19 cellular contexts compared by ENCODE assay signal in genomic region chr14:96722751-96723150, GRCh38.
DNase-seq lines count a peak whose midpoint lies in the region; ATAC-seq, FAIRE-seq and TF ChIP-seq lines count a peak whose summit lies in the region.
"Had no signal": no experiment of that assay in that cellular context is flagged by ENCODE, and none has a peak within 500 bp of the region (broad histone marks: within the 10 kb centered on the region; RNA-seq: fewer than 3 reads in every experiment).

No MANE protein-coding gene starts in this region.

- H2AFZ ChIP-seq in neural progenitor cell (replicated peaks) (no peak overlapping the region), H9 (ENCODE audit: low read length) (no peak overlapping the region)
- H2AFZ ChIP-seq: GM23248 had no signal

- H3K14ac ChIP-seq in H9 (ENCODE audit: insufficient read depth, low read length): no peak overlapping the region

- H3K4me3 Mint-ChIP-seq in neural progenitor cell (no peak overlapping the region), H9 (no peak overlapping the region)
- no peak overlapping the region for H3K4me3 Mint-ChIP-seq in stimulated activated effector memory CD8-positive, alpha-beta T cell treated with anti-CD3 and anti-CD28 coated beads, Interleukin-12 subunit alpha, Interleukin-12 subunit beta, amount 100 ng/mL, for 72 hours
- H3K4me3 Mint-ChIP-seq: B cell; CD8-positive, alpha-beta memory T cell; IgD-negative memory B cell had no signal

- no peak for TF ChIP-seq CTCF in RWPE2 (IDR thresholded peaks at IDR 0.05; ENCODE audit: poor library complexity, severe bottlenecking)
- no peak for TF ChIP-seq CTCF in neural progenitor cell (IDR thresholded peaks at IDR 0.05)
- no peak for TF ChIP-seq CTCF in sigmoid colon (IDR thresholded peaks at IDR 0.05)
- no peak for TF ChIP-seq CTCF in H9 (conservative IDR thresholded peaks at IDR 0.05)

- no peak overlapping the region for H3T11ph ChIP-seq in H9 (ENCODE audit: low read length)

- no peak overlapping the region for H2AK5ac ChIP-seq in H9 (ENCODE audit: insufficient read length, low read length)

- no peak for TF ChIP-seq EP300 in sigmoid colon (IDR thresholded peaks at IDR 0.05)

- H3K18ac ChIP-seq in H9 (ENCODE audit: insufficient read length, low read depth, low read length): no peak overlapping the region

- intact Hi-C loops in sigmoid colon (cut with DNase I): no loop called here

- H4K20me1 ChIP-seq in neural progenitor cell (ENCODE audit: low read depth): no peaks in the 10 kb centered on the region
- no peaks in the 10 kb centered on the region for H4K20me1 ChIP-seq in H9 (ENCODE audit: control insufficient read depth, insufficient read depth, insufficient read length)
- H4K20me1 ChIP-seq: BLaER1 treated with 17β-estradiol and CSF1 and Interleukin-3, amounts not matched to agents 10 nM and 100 nM had no signal

- no peaks in the 10 kb centered on the region for H3K4me1 ChIP-seq in RWPE2 (ENCODE audit: insufficient read depth, poor library complexity, severe bottlenecking)
- H3K4me1 ChIP-seq in neural progenitor cell: no peaks in the 10 kb centered on the region
- no peaks in the 10 kb centered on the region for H3K4me1 ChIP-seq in sigmoid colon
- no peaks in the 10 kb centered on the region for H3K4me1 ChIP-seq in H9 (ENCODE audit: insufficient read depth, low read length)
- H3K4me1 ChIP-seq: Caco-2 had no signal

- no peak for FAIRE-seq in urothelium cell line (lab: Jason Lieb, UNC)
- FAIRE-seq: D721Med, GM12892, GM18507, HepG2 had no signal

- no peak overlapping the region for H4K8ac ChIP-seq in H9 (replicated peaks; ENCODE audit: insufficient read length, low read depth, low read length)

- no peaks in the 10 kb centered on the region for H3K79me1 ChIP-seq in H9 (ENCODE audit: insufficient read depth, low read depth, low read length, poor library complexity, severe bottlenecking)

- H3K27me3 ChIP-seq in RWPE2 (ENCODE audit: insufficient read depth, poor library complexity, severe bottlenecking): peaks cover 5% of the 10 kb centered on the region
- no peaks in the 10 kb centered on the region for H3K27me3 ChIP-seq in neural progenitor cell
- no peaks in the 10 kb centered on the region for H3K27me3 ChIP-seq in sigmoid colon
- H3K27me3 ChIP-seq in H9 (ENCODE audit: insufficient read depth, low read length): no peaks in the 10 kb centered on the region
- H3K27me3 ChIP-seq: BLaER1 treated with 17β-estradiol and CSF1 and Interleukin-3, amounts not matched to agents 10 nM and 100 nM had no signal

- 69 to 71% methylated on average over 7 of the region's 7 CpGs for WGBS in sigmoid colon, 2 donors
- no CpG with 5 or more reads among the region's 7 CpGs for WGBS in H9 (ENCODE audit: extremely low coverage, insufficient read length, low lambda C conversion rate)

- no peak overlapping the region for H2BK12ac ChIP-seq in H9 (ENCODE audit: insufficient read length, low read depth, low read length)

- H2BK15ac ChIP-seq in H9 (ENCODE audit: low read depth, low read length): no peak overlapping the region

- H3F3A ChIP-seq in neural progenitor cell (ENCODE audit: low read depth): no peaks in the 10 kb centered on the region

- no peaks in the 10 kb centered on the region for H3K27me3 Mint-ChIP-seq in neural progenitor cell (ENCODE audit: insufficient read depth, low read depth)
- peaks cover 42% of the 10 kb centered on the region for H3K27me3 Mint-ChIP-seq in H9 (ENCODE audit: low read depth)
- H3K27me3 Mint-ChIP-seq: B cell had no signal

- H3K36me3 ChIP-seq in RWPE2 (ENCODE audit: low read depth): no peaks in the 10 kb centered on the region
- no peaks in the 10 kb centered on the region for H3K36me3 ChIP-seq in neural progenitor cell
- H3K36me3 ChIP-seq in sigmoid colon: no peaks in the 10 kb centered on the region
- H3K36me3 ChIP-seq: BLaER1 treated with 17β-estradiol and CSF1 and Interleukin-3, amounts not matched to agents 10 nM and 100 nM had no signal

- H3K23ac ChIP-seq in H9 (ENCODE audit: insufficient read length, low read depth, low read length): no peak overlapping the region

- TF ChIP-seq POLR2A in sigmoid colon (IDR thresholded peaks at IDR 0.05): no peak

- H3K36me3 Mint-ChIP-seq in neural progenitor cell (no peaks in the 10 kb centered on the region), H9 (ENCODE audit: insufficient read depth in 1 of 3, low read depth in 3 of 3) (no peaks in the 10 kb centered on the region)
- no peaks in the 10 kb centered on the region for H3K36me3 Mint-ChIP-seq in stimulated activated effector memory CD8-positive, alpha-beta T cell treated with anti-CD3 and anti-CD28 coated beads, Interleukin-12 subunit alpha, Interleukin-12 subunit beta, amount 100 ng/mL, for 72 hours
- H3K36me3 Mint-ChIP-seq: CD8-positive, alpha-beta memory T cell had no signal

- no peaks in the 10 kb centered on the region for H3K9me3 ChIP-seq in RWPE2 (ENCODE audit: severe bottlenecking)
- no peaks in the 10 kb centered on the region for H3K9me3 ChIP-seq in neural progenitor cell (ENCODE audit: low read depth)
- H3K9me3 ChIP-seq in sigmoid colon: peaks cover 0 to 5% (median 0%) of the 10 kb centered on the region in 4 donors
- no peaks in the 10 kb centered on the region for H3K9me3 ChIP-seq in H9 (ENCODE audit: control insufficient read depth, low read depth, low read length)
- H3K9me3 ChIP-seq: Caco-2 had no signal

- H3K4me1 Mint-ChIP-seq in neural progenitor cell: peaks cover 18% of the 10 kb centered on the region
- peaks cover 0 to 11% of the 10 kb centered on the region in 2 experiments; a peak in 3 of 4 replicates for H3K4me1 Mint-ChIP-seq in H9
- no peaks in the 10 kb centered on the region for H3K4me1 Mint-ChIP-seq in stimulated activated effector memory CD8-positive, alpha-beta T cell treated with anti-CD3 and anti-CD28 coated beads, Interleukin-12 subunit alpha, Interleukin-12 subunit beta, amount 100 ng/mL, for 72 hours
- H3K4me1 Mint-ChIP-seq: CD8-positive, alpha-beta memory T cell had no signal

- no peak overlapping the region for H4K91ac ChIP-seq in H9 (ENCODE audit: insufficient read length, low read depth, low read length)

- no peak overlapping the region for H3K4me3 ChIP-seq in RWPE2 (ENCODE audit: severe bottlenecking)
- H3K4me3 ChIP-seq in neural progenitor cell: no peak overlapping the region
- H3K4me3 ChIP-seq in sigmoid colon: no peak overlapping the region
- H3K4me3 ChIP-seq: BLaER1 treated with 17β-estradiol and CSF1 and Interleukin-3, amounts not matched to agents 10 nM and 100 nM; GM23248 had no signal

- no peak overlapping the region for H3K4ac ChIP-seq in H9 (ENCODE audit: low read depth, low read length)

- H3K9ac ChIP-seq in neural progenitor cell (no peak overlapping the region), H9 (ENCODE audit: extremely low read depth, insufficient read length, low read length) (no peak overlapping the region)
- H3K9ac ChIP-seq: BLaER1 treated with 17β-estradiol and CSF1 and Interleukin-3, amounts not matched to agents 10 nM and 100 nM; GM23248 had no signal

- H3K27ac ChIP-seq in RWPE2 (ENCODE audit: poor library complexity, severe bottlenecking) (no peak overlapping the region), neural progenitor cell (no peak overlapping the region), sigmoid colon (no peak overlapping the region), H9 (ENCODE audit: insufficient read length, low read depth, low read length) (no peak overlapping the region)
- H3K27ac ChIP-seq: BLaER1 treated with 17β-estradiol and CSF1 and Interleukin-3, amounts not matched to agents 10 nM and 100 nM; GM23248 had no signal

- H3K9me3 Mint-ChIP-seq in neural progenitor cell: peaks cover 8% of the 10 kb centered on the region
- peaks cover 3 to 6% of the 10 kb centered on the region in 2 experiments; a peak in 3 of 5 replicates for H3K9me3 Mint-ChIP-seq in H9
- no peaks in the 10 kb centered on the region for H3K9me3 Mint-ChIP-seq in stimulated activated effector memory CD8-positive, alpha-beta T cell treated with anti-CD3 and anti-CD28 coated beads, Interleukin-12 subunit alpha, Interleukin-12 subunit beta, amount 100 ng/mL, for 72 hours
- H3K9me3 Mint-ChIP-seq: CD8-positive, alpha-beta memory T cell had no signal

- no peak overlapping the region for H2BK20ac ChIP-seq in H9 (ENCODE audit: low read depth, low read length, poor library complexity, severe bottlenecking)

- DNase-seq in RWPE2 (ENCODE audit: low spot score) (peak; percentile 18), kidney tubule cell (ENCODE audit: low spot score) (peak; percentile 28), neural progenitor cell (ENCODE audit: low spot score) (no peak), sigmoid colon (peak; percentile 22), urothelium cell line (ENCODE audit: low spot score) (no peak), H9 (no peak)
- DNase-seq in stimulated activated effector memory CD8-positive, alpha-beta T cell treated with anti-CD3 and anti-CD28 coated beads, Interleukin-12 subunit alpha, Interleukin-12 subunit beta, amount 100 ng/mL, for 72 hours (ENCODE audit: low spot score in 2 of 2): no peak
- DNase-seq: Caco-2; CD8-positive, alpha-beta memory T cell; GDM1; GM23248; H7 had no signal

- no peak overlapping the region for H3K4me2 ChIP-seq in neural progenitor cell
- H3K4me2 ChIP-seq in H9 (ENCODE audit: insufficient read depth, insufficient read length, low read length): no peak overlapping the region
- H3K4me2 ChIP-seq: BLaER1 treated with 17β-estradiol and CSF1 and Interleukin-3, amounts not matched to agents 10 nM and 100 nM had no signal

- H3K79me2 ChIP-seq in neural progenitor cell (ENCODE audit: low read depth) (no peaks in the 10 kb centered on the region), H9 (ENCODE audit: insufficient read depth, low read length) (no peaks in the 10 kb centered on the region)

- H3K27ac Mint-ChIP-seq in neural progenitor cell: peak overlapping the region; percentile 33
- H3K27ac Mint-ChIP-seq in H9: no peak overlapping the region; a peak in 1 of 7 replicates
- H3K27ac Mint-ChIP-seq in stimulated activated effector memory CD8-positive, alpha-beta T cell treated with anti-CD3 and anti-CD28 coated beads, Interleukin-12 subunit alpha, Interleukin-12 subunit beta, amount 100 ng/mL, for 72 hours: no peak overlapping the region
- H3K27ac Mint-ChIP-seq: B cell; CD8-positive, alpha-beta memory T cell; IgD-negative memory B cell had no signal

- no peak overlapping the region for H4K5ac ChIP-seq in H9 (ENCODE audit: insufficient read length, low read depth, low read length)

- H3K56ac ChIP-seq in H9 (ENCODE audit: insufficient read length, low read depth, low read length): no peak overlapping the region

- H2BK5ac ChIP-seq in H9 (ENCODE audit: insufficient read length, low read length): no peak overlapping the region

- no peaks in the 10 kb centered on the region for H3K23me2 ChIP-seq in H9 (ENCODE audit: insufficient read length, low read depth, low read length, poor library complexity, severe bottlenecking)

- H2BK120ac ChIP-seq in H9 (ENCODE audit: low read depth, low read length, poor library complexity, severe bottlenecking): no peak overlapping the region

- no peak for ATAC-seq in RWPE2 (ENCODE audit: low read depth)
- ATAC-seq in stimulated activated effector memory CD8-positive, alpha-beta T cell treated with anti-CD3 and anti-CD28 coated beads, Interleukin-12 subunit alpha, Interleukin-12 subunit beta, amount 100 ng/mL, for 72 hours: no peak
- ATAC-seq: HepG2 had no signal

Comparison
In these comparisons a context has a peak if more than half of its experiments do, and no peak if none do; other contexts are left out.
1. DNase-seq: peak in RWPE2 (single experiment), kidney tubule cell (single experiment) and sigmoid colon (single experiment); none in neural progenitor cell (single experiment), urothelium cell line (single experiment), H9 (single experiment) and stimulated activated effector memory CD8-positive, alpha-beta T cell treated with anti-CD3 and anti-CD28 coated beads, Interleukin-12 subunit alpha, Interleukin-12 subunit beta, amount 100 ng/mL, for 72 hours (0 of 2).